In genomic region chr20:63641792-63642517, GRCh38 we compare ENCODE assay signal across 8 cellular contexts. TPM values are rescaled to one million over a fixed set of nuclear protein-coding genes. Genes with fewer than 3 reads are reported as not detected.
A peak's percentile ranks its signal among the peaks of the same experiment; 100 is the strongest.
DNase-seq lines count a peak whose midpoint lies in the region; ATAC-seq and TF ChIP-seq lines count a peak whose summit lies in the region.

No MANE protein-coding gene starts in this region.

- peaks cover 36% of the 10 kb centered on the region for H3K4me1 Mint-ChIP-seq in activated B cell treated with CpG ODN at 0.5 μM for 24 hours

- intact Hi-C loops in activated B cell treated with CpG ODN at 0.5 μM for 24 hours (cut with micrococcal nuclease) = loop anchor here (1.0 to 5.0 kb wide), 7 partner anchors 16 to 331 kb away; partner anchors contain the start of genes RTEL1 and UCKL1

- H3K27ac Mint-ChIP-seq in activated B cell treated with CpG ODN at 0.5 μM for 24 hours = peak overlapping the region; percentile 71

- peak; percentile 74 for ATAC-seq in HG02981 (IDR thresholded peaks at IDR 0.05; ENCODE audit: unreplicated experiment)
- peak; percentile 76 for ATAC-seq in activated B cell treated with CpG ODN at 0.5 μM for 24 hours (ENCODE audit: low read depth)

- no peaks in the 10 kb centered on the region for H3K27me3 Mint-ChIP-seq in activated B cell treated with CpG ODN at 0.5 μM for 24 hours

- H3K9me3 Mint-ChIP-seq in activated B cell treated with CpG ODN at 0.5 μM for 24 hours = peaks cover 2% of the 10 kb centered on the region

- H3K36me3 Mint-ChIP-seq in activated B cell treated with CpG ODN at 0.5 μM for 24 hours (ENCODE audit: low read depth) = peaks cover 2% of the 10 kb centered on the region

- peak; percentile 70 for DNase-seq in NCI-H2227 (lab: John Stamatoyannopoulos, UW; ENCODE audit: unreplicated experiment)
- no peak for DNase-seq in NCI-H2227 treated with DMSO at 0.1 percent for 48 hours (lab: John Stamatoyannopoulos, UW)
- peak; percentile 79 for DNase-seq in NCI-H2107 (lab: John Stamatoyannopoulos, UW)
- DNase-seq in activated B cell treated with CpG ODN at 0.5 μM for 24 hours = peak; percentile 92
- peak; percentile 61 to 91 for DNase-seq in cardiac fibroblast (ENCODE audit: low read depth in 2 of 2)
- DNase-seq in islet precursor cell = peak; percentile 98
- DNase-seq in stimulated activated CD4-positive, alpha-beta T cell treated with anti-CD3 and anti-CD28 coated beads, Interleukin-15, amount 100 ng/mL, for 24 hours = peak; percentile 98

- H3K4me3 Mint-ChIP-seq in activated B cell treated with CpG ODN at 0.5 μM for 24 hours = peak overlapping the region; percentile 78

- POLR2A ChIA-PET in activated B cell treated with CpG ODN at 0.5 μM for 24 hours (lab: Charles Lee) = interaction anchor here (0.6 to 6.6 kb wide), 27 partner anchors 10 to 458 kb away, joined by 3 to 161 read pairs (median 6); partner anchors contain the start of genes ARFRP1, GMEB2, HELZ2 and LIME1

- CTCF ChIA-PET in activated B cell treated with CpG ODN at 0.5 μM for 24 hours (lab: Charles Lee) = interaction anchor here (0.6 to 3.2 kb wide), 25 partner anchors 9 to 332 kb away, joined by 3 to 27 read pairs (median 4); partner anchors contain the start of genes ARFRP1, GMEB2, LIME1 and PTK6

- TF ChIP-seq CTCF in activated B cell treated with CpG ODN at 0.5 μM for 24 hours (IDR thresholded peaks at IDR 0.05) (no peak), cardiac fibroblast (IDR thresholded peaks at IDR 0.05; ENCODE audit: low read depth, low read length) (peak; percentile 30)

- H3K4me3 ChIP-seq in cardiac fibroblast (replicated peaks in 1 of 2; ENCODE audit: low read depth in 2 of 2, low read length in 2 of 2) = peak overlapping the region; percentile 43 to 49

RNA-seq across cellular contexts. Expression of gene STMN3, which starts 11.3 kb away (rescaled TPM):
- 4.9 and 6.1 TPM in 2 replicates for total RNA-seq in activated B cell treated with CpG ODN at 0.5 μM for 24 hours

RNA-seq across cellular contexts. Expression of gene GMEB2, which starts 15.1 kb away (rescaled TPM):
- 16.9 and 17.4 TPM in 2 replicates for total RNA-seq in activated B cell treated with CpG ODN at 0.5 μM for 24 hours

RNA-seq across cellular contexts. Expression of gene RTEL1, which starts 16.2 kb away (rescaled TPM):
- total RNA-seq in activated B cell treated with CpG ODN at 0.5 μM for 24 hours = 24.1 and 33.8 TPM in 2 replicates

RNA-seq across cellular contexts. Expression of gene TNFRSF6B, which starts 54.5 kb away (rescaled TPM):
- not detected in 2 replicates for total RNA-seq in activated B cell treated with CpG ODN at 0.5 μM for 24 hours
